In the genomic region with DNA sequence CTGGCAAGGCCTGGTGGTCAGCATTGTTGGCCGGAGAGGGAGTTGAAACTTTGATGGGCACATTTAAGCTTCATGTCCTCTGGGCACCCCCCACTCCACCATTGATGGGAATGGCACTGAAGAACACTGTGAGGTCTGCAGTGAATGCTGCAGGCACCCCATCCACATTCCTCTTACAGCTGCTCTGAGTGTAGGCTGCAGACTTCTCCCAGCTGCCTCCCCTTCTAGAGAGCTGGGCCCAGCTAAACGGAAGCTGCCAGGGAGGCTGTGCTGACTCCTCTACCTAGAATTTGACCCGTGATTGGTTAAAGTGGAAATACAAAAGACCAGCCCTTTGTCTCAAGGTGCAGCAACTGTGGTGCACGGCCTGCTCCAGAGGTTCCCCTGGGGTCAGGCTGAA, we compare ENCODE assay signal across 37 cellular contexts. TPM values are rescaled to one million over a fixed set of nuclear protein-coding genes. Genes with fewer than 3 reads are reported as not detected.
"Had no signal": no experiment of that assay in that cellular context is flagged by ENCODE, and none has a peak within 500 bp of the region (broad histone marks: within the 10 kb centered on the region; RNA-seq: fewer than 3 reads in every experiment).

No MANE protein-coding gene starts in this region.

- H3K4me3 Mint-ChIP-seq: activated CD4-positive, alpha-beta T cell treated with anti-CD3 and anti-CD28 coated beads, Interleukin-2, amount 10 ng/mL, durations not matched to agents 24 days and 14 days; activated CD8-positive, alpha-beta T cell treated with anti-CD3 and anti-CD28 coated beads for 36 hours; activated naive CD8-positive, alpha-beta T cell treated with anti-CD3 and anti-CD28 coated beads, Interleukin-2, amount 50 U/mL, for 24 hours; activated T-cell treated with anti-CD3 and anti-CD28 coated beads, Interleukin-2, amount 50 U/mL, for 72 hours; central memory CD8-positive, alpha-beta T cell had no signal

- FAIRE-seq: RCC 7860 had no signal

- H3K9ac ChIP-seq: KMS-11 had no signal

- H3K27ac ChIP-seq: brain microvascular endothelial cell, cardiac muscle cell, KMS-11, PC-9, WERI-Rb-1 had no signal

- ATAC-seq: activated CD8-positive, alpha-beta T cell treated with anti-CD3 and anti-CD28 coated beads for 36 hours; activated naive CD4-positive, alpha-beta T cell treated with anti-CD3 and anti-CD28 coated beads, Interleukin-2, amount 50 U/mL, for 72 hours; activated naive CD8-positive, alpha-beta T cell treated with anti-CD3 and anti-CD28 coated beads, Interleukin-2, amount 50 U/mL, for 24 hours; activated T-cell treated with anti-CD3 and anti-CD28 coated beads, Interleukin-2, amount 50 U/mL, for 72 hours had no signal

- H3K36me3 ChIP-seq: brain microvascular endothelial cell, cardiac muscle cell, WERI-Rb-1 had no signal

- H3K9me3 Mint-ChIP-seq: activated CD4-positive, alpha-beta T cell treated with anti-CD3 and anti-CD28 coated beads, Interleukin-2, amount 10 ng/mL, durations not matched to agents 24 days and 14 days; activated CD8-positive, alpha-beta T cell treated with anti-CD3 and anti-CD28 coated beads for 36 hours; activated naive CD4-positive, alpha-beta T cell treated with anti-CD3 and anti-CD28 coated beads, Interleukin-2, amount 50 U/mL, for 72 hours; activated naive CD8-positive, alpha-beta T cell treated with anti-CD3 and anti-CD28 coated beads, Interleukin-2, amount 50 U/mL, for 24 hours; activated T-cell treated with anti-CD3 and anti-CD28 coated beads, Interleukin-2, amount 50 U/mL, for 72 hours; activated T-helper 2 cell treated with anti-CD3 and anti-CD28 coated beads, Interferon-gamma antibody, Interleukin-2, Interleukin-4, amounts not matched to agents 10 μg/mL and 5 μg/mL and 100 μg/mL, durations not matched to agents 14 hours and 24 hours and 36 hours; central memory CD8-positive, alpha-beta T cell had no signal

- H3K4me2 ChIP-seq: KMS-11, PC-9 had no signal

- H3K27me3 ChIP-seq: brain microvascular endothelial cell had no signal

- H3K4me3 ChIP-seq: cardiac muscle cell, PC-9 had no signal

- DNase-seq: activated CD4-positive, alpha-beta T cell treated with anti-CD3 and anti-CD28 coated beads for 1 hour; activated CD4-positive, alpha-beta T cell treated with anti-CD3 and anti-CD28 coated beads, Interleukin-2, amount 10 ng/mL, durations not matched to agents 24 days and 14 days; activated CD4-positive, alpha-beta T cell treated with anti-CD3 and anti-CD28 coated beads, Interleukin-2, amount 50 U/mL, for 4 hours; activated CD4-positive, CD25-positive, alpha-beta regulatory T cell; activated CD8-positive, alpha-beta T cell treated with anti-CD3 and anti-CD28 coated beads for 36 hours; activated gamma-delta T cell; activated naive CD4-positive, alpha-beta T cell treated with Interleukin-2 at 50 U/mL for 16 hours; activated naive CD8-positive, alpha-beta T cell treated with anti-CD3 and anti-CD28 coated beads, Interleukin-2, amount 50 U/mL, for 24 hours; activated T-cell treated with anti-CD3 and anti-CD28 coated beads, Interleukin-2, amount 50 U/mL, for 1 hour; activated T-cell treated with anti-CD3 and anti-CD28 coated beads, Interleukin-2, amount 50 U/mL, for 72 hours; anterior cingulate cortex; brain microvascular endothelial cell; MM.1S; MV-4-11; NCI-H1092; NCI-H1436 treated with DMSO at 0.1 percent for 48 hours; NCI-H1694 treated with DMSO at 0.1 percent for 48 hours; NCI-H2029; NCI-H2107; NCI-H2171; NCI-H510A; NCI-H526; NCI-H748 treated with DMSO at 0.1 percent for 48 hours; NK-92 treated with Interleukin-12 subunit alpha and Interleukin-12 subunit beta, amount 100 ng/mL, for 24 hours; PC-9; Right ventricle myocardium superior; T1000; WERI-Rb-1 had no signal

- H3K36me3 Mint-ChIP-seq: activated naive CD4-positive, alpha-beta T cell treated with anti-CD3 and anti-CD28 coated beads, Interleukin-2, amount 50 U/mL, for 72 hours had no signal

- H3K27ac Mint-ChIP-seq: activated CD4-positive, alpha-beta T cell treated with anti-CD3 and anti-CD28 coated beads, Interleukin-2, amount 10 ng/mL, durations not matched to agents 24 days and 14 days; activated CD8-positive, alpha-beta T cell treated with anti-CD3 and anti-CD28 coated beads for 36 hours; activated naive CD4-positive, alpha-beta T cell treated with anti-CD3 and anti-CD28 coated beads, Interleukin-2, amount 50 U/mL, for 72 hours; activated naive CD8-positive, alpha-beta T cell treated with anti-CD3 and anti-CD28 coated beads, Interleukin-2, amount 50 U/mL, for 24 hours; activated T-cell treated with anti-CD3 and anti-CD28 coated beads, Interleukin-2, amount 50 U/mL, for 72 hours; activated T-helper 2 cell treated with anti-CD3 and anti-CD28 coated beads, Interferon-gamma antibody, Interleukin-2, Interleukin-4, amounts not matched to agents 10 μg/mL and 5 μg/mL and 100 μg/mL, durations not matched to agents 14 hours and 24 hours and 36 hours had no signal

RNA-seq across cellular contexts. Expression of gene TMEM158, which starts 10.6 kb away (rescaled TPM):
- total RNA-seq: activated CD8-positive, alpha-beta memory T cell treated with anti-CD3 and anti-CD28 coated beads for 36 hours; activated CD8-positive, alpha-beta T cell treated with anti-CD3 and anti-CD28 coated beads for 36 hours; activated naive CD4-positive, alpha-beta T cell treated with anti-CD3 and anti-CD28 coated beads, Interleukin-2, amount 50 U/mL, for 72 hours; activated T-cell treated with anti-CD3 and anti-CD28 coated beads, Interleukin-2, amount 50 U/mL, for 72 hours; OCI-LY7; T-helper 1 cell treated with Interleukin-12 subunit alpha and Interleukin-12 subunit beta and Interleukin-4 antibody, amounts not matched to agents 30 ng/mL and 1 ng/mL, for 36 hours had no signal
